14 cellular contexts compared by ENCODE assay signal in the genomic region with DNA sequence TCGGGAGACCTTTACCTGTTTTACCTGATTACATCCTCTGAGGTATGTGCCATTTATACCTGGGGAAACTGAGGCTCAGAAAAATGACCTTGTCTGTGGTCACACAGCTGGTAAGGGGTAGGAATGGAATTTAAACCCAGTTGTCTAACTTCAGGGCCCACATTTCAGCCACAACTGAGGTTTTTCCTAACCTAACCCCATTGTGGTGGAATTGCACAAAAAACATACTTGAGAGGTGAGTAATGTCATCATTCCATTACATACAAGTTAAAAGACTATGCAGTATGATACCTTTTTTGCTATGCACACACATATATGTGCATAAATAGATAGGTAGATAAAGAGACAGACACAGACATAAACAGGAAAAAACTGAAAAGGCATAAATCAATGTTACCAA. TPM values are rescaled to one million over a fixed set of nuclear protein-coding genes. Genes with fewer than 3 reads are reported as not detected.
DNase-seq lines count a peak whose midpoint lies in the region; ATAC-seq and TF ChIP-seq lines count a peak whose summit lies in the region.
"Had no signal": no experiment of that assay in that cellular context is flagged by ENCODE, and none has a peak within 500 bp of the region (broad histone marks: within the 10 kb centered on the region; RNA-seq: fewer than 3 reads in every experiment).

No MANE protein-coding gene starts in this region.

- POLR2A ChIA-PET in HEK293T (lab: Yijun Ruan, JAX), result no interaction called here

- H3K4me1 ChIP-seq in mammary epithelial cell (ENCODE audit: insufficient read depth, low read length) (peaks cover 41% of the 10 kb centered on the region), upper lobe of right lung (no peaks in the 10 kb centered on the region)
- H3K4me1 ChIP-seq: ascending aorta, lower lobe of right lung, testis had no signal

- H3K4me2 ChIP-seq in mammary epithelial cell (ENCODE audit: insufficient read depth, low read depth, low read length), result peak overlapping the region; percentile 43

- CTCF ChIA-PET in mammary epithelial cell (lab: Charles Lee; ENCODE audit: low non-redundant PET), result no interaction called here
- CTCF ChIA-PET in HEK293T (lab: Yijun Ruan, JAX), result interaction anchor here (0.6 to 3.3 kb wide), 3 partner anchors 16 to 528 kb away, joined by 3 to 14 read pairs (median 12); no protein-coding TSS in a partner anchor

- H3K9ac ChIP-seq in mammary epithelial cell (ENCODE audit: insufficient read depth, low read length), result no peak overlapping the region

- H3K36me3 ChIP-seq in mammary epithelial cell (ENCODE audit: insufficient read depth, low read length) (no peaks in the 10 kb centered on the region), kidney epithelial cell (ENCODE audit: control insufficient read depth, insufficient read depth, low read length) (no peaks in the 10 kb centered on the region), upper lobe of right lung (no peaks in the 10 kb centered on the region)
- H3K36me3 ChIP-seq: ascending aorta, lower lobe of right lung, spleen had no signal

- intact Hi-C loops in mammary epithelial cell (cut with micrococcal nuclease) (no loop called here), upper lobe of right lung (cut with DNase I) (no loop called here)

- H3K9me3 ChIP-seq in mammary epithelial cell (replicated peaks; ENCODE audit: insufficient read depth, low read length), result no peaks in the 10 kb centered on the region
- H3K9me3 ChIP-seq in upper lobe of right lung, result no peaks in the 10 kb centered on the region
- H3K9me3 ChIP-seq: ascending aorta, lower lobe of right lung, spleen, testis had no signal

- H4K20me1 ChIP-seq in mammary epithelial cell (ENCODE audit: insufficient read depth, low read length), result no peaks in the 10 kb centered on the region

- ATAC-seq in upper lobe of right lung (no peak), HG02588 (IDR thresholded peaks at IDR 0.05; ENCODE audit: unreplicated experiment) (no peak)
- ATAC-seq: activated CD4-positive, alpha-beta T cell treated with anti-CD3 and anti-CD28 coated beads for 36 hours; lower lobe of right lung had no signal

- DNase-seq in HT1080 (ENCODE audit: low read depth) (peak; percentile 75), mammary epithelial cell (peak; percentile 74), kidney epithelial cell (ENCODE audit: low read depth) (peak; percentile 63), upper lobe of right lung (no peak), NCI-H82 (lab: John Stamatoyannopoulos, UW) (no peak), HEK293T (ENCODE audit: extremely low spot score) (no peak)
- DNase-seq: activated CD4-positive, alpha-beta T cell treated with anti-CD3 and anti-CD28 coated beads for 36 hours; Calu3; lower lobe of right lung; spleen; testis had no signal

- no peak overlapping the region for H2AFZ ChIP-seq in mammary epithelial cell (ENCODE audit: low read depth, low read length)

- H3K27ac ChIP-seq in mammary epithelial cell (ENCODE audit: insufficient read depth, low read depth, low read length) (no peak overlapping the region), upper lobe of right lung (no peak overlapping the region)
- H3K27ac ChIP-seq: ascending aorta, lower lobe of right lung, spleen, testis had no signal

- BruUV-seq in mammary epithelial cell (replicated peaks; lab: Mats Ljungman, UMichigan), result no TSS peak

- no peaks in the 10 kb centered on the region for H3K79me2 ChIP-seq in mammary epithelial cell (ENCODE audit: insufficient read depth, low read length)

- H3K27me3 ChIP-seq in mammary epithelial cell (ENCODE audit: insufficient read depth, low read length) (no peaks in the 10 kb centered on the region), kidney epithelial cell (ENCODE audit: control insufficient read depth, insufficient read depth, low read length) (no peaks in the 10 kb centered on the region), upper lobe of right lung (no peaks in the 10 kb centered on the region)
- H3K27me3 ChIP-seq: ascending aorta, spleen, testis had no signal

- no peak overlapping the region for H3K4me3 ChIP-seq in mammary epithelial cell (replicated peaks in 1 of 3; ENCODE audit: insufficient read depth in 1 of 3, low read depth in 2 of 3, low read length in 3 of 3)
- H3K4me3 ChIP-seq in kidney epithelial cell (ENCODE audit: low read depth, low read length), result no peak overlapping the region
- H3K4me3 ChIP-seq in upper lobe of right lung, result no peak overlapping the region
- H3K4me3 ChIP-seq: ascending aorta, lower lobe of right lung, spleen, testis had no signal

- 83% methylated on average over 1 of the region's 1 CpG for WGBS in mammary epithelial cell (ENCODE audit: low coverage, missing lambda C conversion rate)

- in situ Hi-C loops in mammary epithelial cell (cut with MboI; ENCODE audit: low sequenced_read_pairs in 2 of 2), result no loop called here

- TF ChIP-seq CTCF in mammary epithelial cell (conservative IDR thresholded peaks at IDR 0.05 in 1 of 2, IDR thresholded peaks at IDR 0.05 in 1 of 2; ENCODE audit: extremely low read depth in 1 of 2, insufficient read depth in 1 of 2, low read depth in 1 of 2, low read length in 2 of 2) (no peak), kidney epithelial cell (IDR thresholded peaks at IDR 0.05; ENCODE audit: insufficient read depth, low read length, poor library complexity, severe bottlenecking) (no peak), upper lobe of right lung (IDR thresholded peaks at IDR 0.05) (no peak)

- dilution Hi-C loops in mammary epithelial cell (cut with HindIII; ENCODE audit: low sequenced_read_pairs), result no loop called here

TF ChIP-seq in HEK293T, 16 proteins besides CTCF, POLR2A, EP300 and RAD21:
- no peak for TF ChIP-seq FOXM1 (IDR thresholded peaks at IDR 0.05; ENCODE audit: borderline replicate concordance)
- no peak for TF ChIP-seq SP1 (IDR thresholded peaks at IDR 0.05)
- TF ChIP-seq TARDBP (IDR thresholded peaks at IDR 0.05), result no peak
- no peak for TF ChIP-seq ZNF384 (IDR thresholded peaks at IDR 0.05)
- no peak for TF ChIP-seq LEF1 (IDR thresholded peaks at IDR 0.05; ENCODE audit: borderline replicate concordance)
- no peak for TF ChIP-seq ELF4 (IDR thresholded peaks at IDR 0.05)
- TF ChIP-seq L3MBTL2 (conservative IDR thresholded peaks at IDR 0.05), result no peak
- TF ChIP-seq ARNT (IDR thresholded peaks at IDR 0.05), result no peak
- no peak for TF ChIP-seq NFRKB (IDR thresholded peaks at IDR 0.05)
- TF ChIP-seq CTBP1 (IDR thresholded peaks at IDR 0.05; ENCODE audit: borderline replicate concordance), result no peak
- TF ChIP-seq HDGF (IDR thresholded peaks at IDR 0.05; ENCODE audit: borderline replicate concordance), result no peak
- no peak for TF ChIP-seq SUZ12 (IDR thresholded peaks at IDR 0.05)
- no peak for TF ChIP-seq FOXA1 (IDR thresholded peaks at IDR 0.05)
- no peak for TF ChIP-seq FOXK2 (IDR thresholded peaks at IDR 0.05)
- no peak for TF ChIP-seq BHLHE40 (IDR thresholded peaks at IDR 0.05; ENCODE audit: borderline replicate concordance)

RNA-seq across cellular contexts. Expression of a gene that starts 14.1 kb away (rescaled TPM):
- total RNA-seq in HT1080 (2014; rRNA removed; shearing (Covaris generic)), result 4.0 and 7.2 TPM in 2 replicates
- 4.7 and 5.6 TPM in 2 replicates for polyA plus RNA-seq in HT1080 (2015; cell fraction: cytosol; rRNA removed)
- 5.0 and 5.4 TPM in 2 replicates for polyA plus RNA-seq in HT1080 (2015; cell fraction: nucleus; rRNA removed)
- total RNA-seq in mammary epithelial cell (10 to 100 TPM in 1 of 2 donors, 1 to 10 TPM in 1; 7.9 to 22.5 TPM), kidney epithelial cell (1.6 and 12.1 TPM in 2 replicates), upper lobe of right lung (1.8 TPM)
- 5.0 TPM for polyA plus RNA-seq in mammary epithelial cell
- polyA minus RNA-seq in mammary epithelial cell, result 8.9 TPM
- total RNA-seq: activated CD4-positive, alpha-beta T cell treated with anti-CD3 and anti-CD28 coated beads for 36 hours; Calu3; T-helper 1 cell treated with Interleukin-12 subunit alpha and Interleukin-12 subunit beta and Interleukin-4 antibody, amounts not matched to agents 30 ng/mL and 1 ng/mL, for 36 hours had no signal

Comparison
In these comparisons a context has a peak if more than half of its experiments do, and no peak if none do; other contexts are left out.
1. DNase-seq: peak in HT1080 (single experiment), mammary epithelial cell (single experiment) and kidney epithelial cell (single experiment); none in upper lobe of right lung (single experiment), NCI-H82 (single experiment) and HEK293T (single experiment).